ENCODE assay signal across 8 cellular contexts in genomic region chr7:75359542-75359848, GRCh38. TPM values are rescaled to one million over a fixed set of nuclear protein-coding genes. Genes with fewer than 3 reads are reported as not detected.
DNase-seq lines count a peak whose midpoint lies in the region; ATAC-seq and TF ChIP-seq lines count a peak whose summit lies in the region.
"Not testable (repeated sequence)": the region's sequence is repeated elsewhere in the genome, so short reads cannot be mapped to it uniquely, and the experiment has no call there.

No MANE protein-coding gene starts in this region.

- not testable (repeated sequence) for H3K9me3 Mint-ChIP-seq in CD4-positive, alpha-beta memory T cell; activated CD8-positive, alpha-beta T cell treated with anti-CD3 and anti-CD28 coated beads for 36 hours; endodermal cell

- TF ChIP-seq POLR2A in IMR-90 (IDR thresholded peaks at IDR 0.05; ENCODE audit: low read depth, low read length); testis (IDR thresholded peaks at IDR 0.05): not testable (repeated sequence)

- H3K14ac ChIP-seq in IMR-90 (replicated peaks; ENCODE audit: low read depth, low read length) = not testable (repeated sequence)

- not testable (repeated sequence) for H2BK5ac ChIP-seq in IMR-90 (ENCODE audit: low read depth, low read length, poor library complexity, severe bottlenecking)

- H3K27ac ChIP-seq in CD4-positive, alpha-beta memory T cell (ENCODE audit: low read depth, low read length) = peak overlapping the region; percentile 31
- not testable (repeated sequence) for H3K27ac ChIP-seq in IMR-90 (ENCODE audit: insufficient read depth, low read length); endodermal cell (ENCODE audit: low read depth, low read length); testis

- not testable (repeated sequence) for H3K23ac ChIP-seq in IMR-90 (ENCODE audit: low read depth, low read length)

- ATAC-seq in GM21423 (IDR thresholded peaks at IDR 0.05; ENCODE audit: unreplicated experiment) (peak; percentile 54), HG03025 (IDR thresholded peaks at IDR 0.05; ENCODE audit: low FRiP score, unreplicated experiment) (peak; percentile 42), IMR-90 (ENCODE audit: low read depth) (peak; percentile 78), mucosa of descending colon (peak; percentile 88)
- ATAC-seq in activated CD8-positive, alpha-beta T cell treated with anti-CD3 and anti-CD28 coated beads for 36 hours = not testable (repeated sequence)

- H3K27ac Mint-ChIP-seq in CD4-positive, alpha-beta memory T cell; activated CD8-positive, alpha-beta T cell treated with anti-CD3 and anti-CD28 coated beads for 36 hours; endodermal cell: not testable (repeated sequence)

- TF ChIP-seq RAD21 in IMR-90 (IDR thresholded peaks at IDR 0.05; ENCODE audit: low read length) = not testable (repeated sequence)

- not testable (repeated sequence) for TF ChIP-seq CTCF in IMR-90 (conservative IDR thresholded peaks at IDR 0.05; ENCODE audit: low read depth, low read length); activated CD8-positive, alpha-beta T cell treated with anti-CD3 and anti-CD28 coated beads for 36 hours (IDR thresholded peaks at IDR 0.05); endodermal cell (conservative IDR thresholded peaks at IDR 0.05); mucosa of descending colon (IDR thresholded peaks at IDR 0.05); testis (IDR thresholded peaks at IDR 0.05)

- H3K18ac ChIP-seq in IMR-90 (ENCODE audit: low read depth, low read length) = not testable (repeated sequence)

- not testable (repeated sequence) for BruUV-seq in IMR-90 (replicated peaks; lab: Mats Ljungman, UMichigan)

- H3K56ac ChIP-seq in IMR-90 (ENCODE audit: extremely low read depth, insufficient read depth, low read length) = not testable (repeated sequence)

- not testable (repeated sequence) for H2BK15ac ChIP-seq in IMR-90 (ENCODE audit: low read depth, low read length)

- H2AK9ac ChIP-seq in IMR-90 (replicated peaks; ENCODE audit: low read depth, low read length, poor library complexity) = not testable (repeated sequence)

- not testable (repeated sequence) for H2AK5ac ChIP-seq in IMR-90 (ENCODE audit: low read depth, low read length)

- H3K4me1 Mint-ChIP-seq in CD4-positive, alpha-beta memory T cell; activated CD8-positive, alpha-beta T cell treated with anti-CD3 and anti-CD28 coated beads for 36 hours (ENCODE audit: low read depth); endodermal cell: not testable (repeated sequence)

- not testable (repeated sequence) for H3K36me3 ChIP-seq in CD4-positive, alpha-beta memory T cell (ENCODE audit: insufficient read depth, low read length); IMR-90 (ENCODE audit: control insufficient read depth, insufficient read depth, low read length); endodermal cell (ENCODE audit: control insufficient read depth, insufficient read depth, low read length); mucosa of descending colon (ENCODE audit: low read depth); testis (ENCODE audit: low read depth, missing control alignments)

- dilution Hi-C loops in IMR-90 (cut with HindIII; ENCODE audit: low sequenced_read_pairs, unreplicated experiment) = not testable (repeated sequence)

- not testable (repeated sequence) for H3K9me1 ChIP-seq in IMR-90 (ENCODE audit: insufficient read depth, low read length)

- H3K27me3 ChIP-seq in CD4-positive, alpha-beta memory T cell (ENCODE audit: insufficient read depth, low read length); IMR-90 (ENCODE audit: control insufficient read depth, insufficient read depth, low read length); endodermal cell (ENCODE audit: control insufficient read depth, insufficient read depth, low read length, poor library complexity, severe bottlenecking); testis: not testable (repeated sequence)

- H3K4ac ChIP-seq in IMR-90 (ENCODE audit: low read depth, low read length) = not testable (repeated sequence)

- H3K36me3 Mint-ChIP-seq in CD4-positive, alpha-beta memory T cell; activated CD8-positive, alpha-beta T cell treated with anti-CD3 and anti-CD28 coated beads for 36 hours (ENCODE audit: low read depth); endodermal cell (ENCODE audit: low read depth): not testable (repeated sequence)

- not testable (repeated sequence) for H3K4me1 ChIP-seq in CD4-positive, alpha-beta memory T cell (ENCODE audit: insufficient read depth, low read length); IMR-90 (ENCODE audit: control insufficient read depth, insufficient read depth, low read length); endodermal cell (ENCODE audit: control insufficient read depth, insufficient read depth, low read length); mucosa of descending colon (ENCODE audit: low read depth); testis

- H4K20me1 ChIP-seq in IMR-90 (ENCODE audit: insufficient read depth, low read length) = not testable (repeated sequence)

- not testable (repeated sequence) for H3K27me3 Mint-ChIP-seq in CD4-positive, alpha-beta memory T cell; activated CD8-positive, alpha-beta T cell treated with anti-CD3 and anti-CD28 coated beads for 36 hours; endodermal cell (ENCODE audit: insufficient read depth)

- POLR2A ChIA-PET in CD4-positive, alpha-beta memory T cell (lab: Charles Lee; ENCODE audit: partially characterized antibody); IMR-90 (lab: Charles Lee; ENCODE audit: unreplicated experiment); activated CD8-positive, alpha-beta T cell treated with anti-CD3 and anti-CD28 coated beads for 36 hours (lab: Charles Lee): not testable (repeated sequence)

- not testable (repeated sequence) for H3K4me3 Mint-ChIP-seq in CD4-positive, alpha-beta memory T cell; activated CD8-positive, alpha-beta T cell treated with anti-CD3 and anti-CD28 coated beads for 36 hours
- H3K4me3 Mint-ChIP-seq in endodermal cell = peak overlapping the region; percentile 31

- not testable (repeated sequence) for H2AFZ ChIP-seq in IMR-90 (replicated peaks; ENCODE audit: low read length, poor library complexity)

- DNase-seq in CD4-positive, alpha-beta memory T cell = peak in 1 of 5 donors; percentile 13
- DNase-seq in IMR-90, endodermal cell, testis: not testable (repeated sequence)
- DNase-seq in activated CD8-positive, alpha-beta T cell treated with anti-CD3 and anti-CD28 coated beads for 36 hours = peak; percentile 19
- DNase-seq in mucosa of descending colon = peak in 1 of 3 donors; percentile 23

- not testable (repeated sequence) for H4K5ac ChIP-seq in IMR-90 (ENCODE audit: low read depth, low read length)

- not testable (repeated sequence) for H4K8ac ChIP-seq in IMR-90 (ENCODE audit: low read depth in 2 of 2, low read length in 2 of 2)

- WGBS in IMR-90 (ENCODE audit: extremely low coverage in 2 of 2, insufficient read length in 1 of 2), 2 experiments = no CpG with 5 or more reads among the region's 29 CpGs
- WGBS in endodermal cell (ENCODE audit: insufficient coverage in 1 of 2, insufficient read length in 1 of 2), 2 experiments = no CpG with 5 or more reads among the region's 29 CpGs
- no CpG with 5 or more reads among the region's 29 CpGs for WGBS in testis, 2 donors

- H2BK20ac ChIP-seq in IMR-90 (ENCODE audit: low read depth, low read length) = not testable (repeated sequence)

- not testable (repeated sequence) for H3K4me3 ChIP-seq in CD4-positive, alpha-beta memory T cell (ENCODE audit: low read length in 2 of 2); endodermal cell (ENCODE audit: low read length); mucosa of descending colon
- H3K4me3 ChIP-seq in IMR-90 (ENCODE audit: insufficient read depth, low read depth, low read length) (peak overlapping the region; percentile 41), testis (peak overlapping the region; percentile 31)

- not testable (repeated sequence) for H3K4me2 ChIP-seq in IMR-90 (ENCODE audit: low read depth, low read length)

- H4K91ac ChIP-seq in IMR-90 (ENCODE audit: insufficient read depth, low read depth, low read length) = not testable (repeated sequence)

- not testable (repeated sequence) for H3K79me1 ChIP-seq in IMR-90 (ENCODE audit: low read depth in 1 of 2, low read length in 2 of 2)

- not testable (repeated sequence) for H3K9me3 ChIP-seq in CD4-positive, alpha-beta memory T cell (ENCODE audit: control insufficient read depth in 1 of 2, low read length in 2 of 2); IMR-90 (ENCODE audit: control insufficient read depth, insufficient read depth, low read length); endodermal cell (ENCODE audit: control insufficient read depth, low read length); mucosa of descending colon; testis

- H2BK120ac ChIP-seq in IMR-90 (ENCODE audit: low read depth, low read length) = not testable (repeated sequence)

- in situ Hi-C loops in IMR-90 (cut with MboI; ENCODE audit: low sequenced_read_pairs) = not testable (repeated sequence)

- intact Hi-C loops in CD4-positive, alpha-beta memory T cell (cut with micrococcal nuclease); IMR-90 (cut with micrococcal nuclease); activated CD8-positive, alpha-beta T cell treated with anti-CD3 and anti-CD28 coated beads for 36 hours (cut with micrococcal nuclease); mucosa of descending colon (cut with DNase I, micrococcal nuclease); testis (cut with DNase I; ENCODE audit: low total_unique reads): not testable (repeated sequence)

- CTCF ChIA-PET in CD4-positive, alpha-beta memory T cell (lab: Charles Lee; ENCODE audit: partially characterized antibody); IMR-90 (lab: Yijun Ruan, JAX); activated CD8-positive, alpha-beta T cell treated with anti-CD3 and anti-CD28 coated beads for 36 hours (lab: Charles Lee): not testable (repeated sequence)

- not testable (repeated sequence) for H3K9ac ChIP-seq in IMR-90 (ENCODE audit: low read depth, low read length); endodermal cell (ENCODE audit: extremely low read depth, low read length, poor library complexity, severe bottlenecking)

RNA-seq across cellular contexts. Expression of gene TRIM73, which starts 35.9 kb away (rescaled TPM):
- 10 to 100 TPM; 26.2 to 30.5 TPM for total RNA-seq in CD4-positive, alpha-beta memory T cell
- 1 to 10 TPM in 1 of 2 donors, under 1 TPM in 1; 0.15 to 1.5 TPM for polyA plus RNA-seq in CD4-positive, alpha-beta memory T cell
- total RNA-seq in IMR-90 (2012; rRNA removed) (0.18 and 0.28 TPM in 2 replicates), endodermal cell (1 to 10 TPM; 2.9 to 5.6 TPM), mucosa of descending colon (1 to 10 TPM; 3.2 to 5.7 (median 4.3) TPM), testis (10 to 100 TPM; 17.3 to 22.4 TPM)
- polyA plus RNA-seq in IMR-90 (2012; rRNA removed) (0.72 and 0.84 TPM in 2 replicates), testis (ENCODE audit: insufficient read depth, low read depth, low replicate concordance) (21.3 TPM)
- 0.03 and 0.15 TPM in 2 replicates for polyA plus RNA-seq in IMR-90 (2012; cell fraction: cytosol; rRNA removed)
- polyA plus RNA-seq in IMR-90 (2012; cell fraction: nucleus; rRNA removed; ENCODE audit: low replicate concordance) = 8.0 and 10.1 TPM in 2 replicates
- 1 to 10 TPM; 4.1 to 6.4 TPM for total RNA-seq in activated CD8-positive, alpha-beta T cell treated with anti-CD3 and anti-CD28 coated beads for 36 hours
- polyA plus RNA-seq in endodermal cell (2013, experiment 1 of 2) = 4.6 TPM
- polyA plus RNA-seq in endodermal cell (2013, experiment 2 of 2) = 5.7 TPM
